Comparison of ENCODE assay signal across 8 cellular contexts in the genomic region with DNA sequence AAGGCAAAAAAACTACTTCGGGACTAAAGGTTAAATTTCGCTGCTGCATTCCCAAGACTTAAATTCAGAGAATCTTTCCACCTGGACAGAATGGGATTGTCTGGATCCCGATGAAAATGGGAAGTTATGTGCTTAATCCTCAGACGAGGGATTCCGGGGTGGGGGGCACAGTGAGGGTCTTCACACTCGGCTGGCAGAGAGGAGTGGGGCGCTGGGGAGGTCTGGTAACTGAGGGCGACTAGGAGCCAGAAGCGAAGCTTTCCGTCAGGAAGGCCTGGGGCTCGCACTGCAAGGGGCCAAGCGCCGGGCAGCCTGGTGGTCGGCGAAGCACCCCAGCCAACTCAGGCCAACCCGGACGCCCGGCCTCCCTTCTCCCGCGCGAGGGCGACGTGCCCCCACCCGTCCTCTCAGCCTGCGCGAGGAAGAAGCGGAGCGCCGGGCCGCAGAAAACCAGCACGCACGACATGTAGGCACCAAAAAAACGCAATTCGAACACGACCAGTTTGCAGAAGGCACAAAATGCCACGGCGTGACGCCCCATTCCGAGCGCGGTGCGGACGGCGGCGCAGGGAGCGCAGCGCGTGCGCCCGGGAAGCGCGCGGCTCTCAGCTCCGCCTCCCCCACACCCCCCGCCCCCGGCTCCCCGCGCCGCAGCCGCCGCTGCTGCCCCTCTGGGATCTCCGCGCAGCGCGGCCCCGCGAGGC.
DNase-seq lines count a peak whose midpoint lies in the region; ATAC-seq and TF ChIP-seq lines count a peak whose summit lies in the region.

No MANE protein-coding gene starts in this region.

- ATAC-seq in GM21737 (IDR thresholded peaks at IDR 0.05; ENCODE audit: unreplicated experiment), result peak; percentile 64
- peak in 1 of 2 donors; percentile 77 for ATAC-seq in activated T-cell treated with anti-CD3 and anti-CD28 coated beads, Interleukin-2, amount 50 U/mL, for 4 hours
- no peak for ATAC-seq in gastroesophageal sphincter

- H3K36me3 Mint-ChIP-seq in IgD-negative memory B cell, result no peaks in the 10 kb centered on the region
- H3K36me3 Mint-ChIP-seq in activated T-cell treated with anti-CD3 and anti-CD28 coated beads, Interleukin-2, amount 50 U/mL, for 4 hours (ENCODE audit: insufficient read depth), result peaks cover 9% of the 10 kb centered on the region

- DNase-seq in activated CD8-positive, alpha-beta memory T cell treated with anti-CD3 and anti-CD28 coated beads for 24 hours, result peak; percentile 89
- no peak for DNase-seq in activated CD8-positive, alpha-beta memory T cell treated with anti-CD3 and anti-CD28 coated beads, Interleukin-2, amount 50 U/mL, for 4 hours
- DNase-seq in activated T-cell treated with anti-CD3 and anti-CD28 coated beads, Interleukin-2, amount 50 U/mL, for 4 hours, result no peak
- peak; percentile 90 for DNase-seq in osteoblast (ENCODE audit: insufficient read length, low spot score, missing footprints)
- DNase-seq in central memory CD4-positive, alpha-beta T cell, result no peak

- H3K79me2 ChIP-seq in osteoblast (ENCODE audit: insufficient read depth, low read length), result peaks cover 47% of the 10 kb centered on the region

- H3K36me3 ChIP-seq in gastroesophageal sphincter, result no peaks in the 10 kb centered on the region
- H3K36me3 ChIP-seq in osteoblast (ENCODE audit: insufficient read depth, low read length), result no peaks in the 10 kb centered on the region

- peak in 1 of 4 experiments; percentile 57 for TF ChIP-seq CTCF in gastroesophageal sphincter (IDR thresholded peaks at IDR 0.05)
- TF ChIP-seq CTCF in osteoblast (IDR thresholded peaks at IDR 0.05; ENCODE audit: extremely low read depth, low read depth, low read length), result peak; percentile 26

- no peaks in the 10 kb centered on the region for H3K27me3 Mint-ChIP-seq in IgD-negative memory B cell
- H3K27me3 Mint-ChIP-seq in activated T-cell treated with anti-CD3 and anti-CD28 coated beads, Interleukin-2, amount 50 U/mL, for 4 hours (ENCODE audit: low read depth), result no peaks in the 10 kb centered on the region

- WGBS in gastroesophageal sphincter (ENCODE audit: low coverage in 1 of 2), 2 donors, result 0 to 1% methylated on average over 3 to 8 of the region's 67 CpGs

- H3K4me2 ChIP-seq in osteoblast (ENCODE audit: insufficient read depth, low read length), result peak overlapping the region; percentile 96

- peaks cover 5 to 24% (median 17%) of the 10 kb centered on the region in 3 donors for H3K4me1 Mint-ChIP-seq in IgD-negative memory B cell
- peaks cover 38% of the 10 kb centered on the region for H3K4me1 Mint-ChIP-seq in activated T-cell treated with anti-CD3 and anti-CD28 coated beads, Interleukin-2, amount 50 U/mL, for 4 hours (ENCODE audit: low read depth)

- H3K27ac Mint-ChIP-seq in IgD-negative memory B cell, result peak overlapping the region; percentile 28 to 77 (median 76)

- H3K4me3 ChIP-seq in gastroesophageal sphincter (peak overlapping the region; percentile 61 to 68), osteoblast (ENCODE audit: insufficient read depth, low read length) (peak overlapping the region; percentile 91)

- peak overlapping the region; percentile 85 for H2AFZ ChIP-seq in osteoblast (ENCODE audit: low read length)

- no peak for TF ChIP-seq EP300 in gastroesophageal sphincter (IDR thresholded peaks at IDR 0.05)

- peak overlapping the region; percentile 89 to 94 (median 90) for H3K4me3 Mint-ChIP-seq in IgD-negative memory B cell
- H3K4me3 Mint-ChIP-seq in activated T-cell treated with anti-CD3 and anti-CD28 coated beads, Interleukin-2, amount 50 U/mL, for 4 hours, result peak overlapping the region; percentile 92

- TF ChIP-seq POLR2A in gastroesophageal sphincter (IDR thresholded peaks at IDR 0.05), result no peak

- H3K4me1 ChIP-seq in gastroesophageal sphincter, result peaks cover 0 to 16% (median 8%) of the 10 kb centered on the region in 3 donors
- peaks cover 9% of the 10 kb centered on the region for H3K4me1 ChIP-seq in osteoblast (ENCODE audit: insufficient read depth, low read length)

- H3K27ac ChIP-seq in gastroesophageal sphincter, result peak overlapping the region; percentile 11 to 94 (median 82)
- H3K27ac ChIP-seq in osteoblast (ENCODE audit: low read depth, low read length), result peak overlapping the region; percentile 85

- H3K9me3 Mint-ChIP-seq in IgD-negative memory B cell, result no peaks in the 10 kb centered on the region
- H3K9me3 Mint-ChIP-seq in activated T-cell treated with anti-CD3 and anti-CD28 coated beads, Interleukin-2, amount 50 U/mL, for 4 hours, result no peaks in the 10 kb centered on the region

- H4K20me1 ChIP-seq in osteoblast (ENCODE audit: insufficient read depth, low read length), result no peaks in the 10 kb centered on the region

- H3K27me3 ChIP-seq in gastroesophageal sphincter (no peaks in the 10 kb centered on the region), osteoblast (ENCODE audit: insufficient read depth, low read length) (no peaks in the 10 kb centered on the region)

- H3K9me3 ChIP-seq in gastroesophageal sphincter (no peaks in the 10 kb centered on the region), osteoblast (ENCODE audit: low read depth, low read length) (no peaks in the 10 kb centered on the region)

Comparison
In these comparisons a context has a peak if more than half of its experiments do, and no peak if none do; other contexts are left out.
1. DNase-seq: peak in activated CD8-positive, alpha-beta memory T cell treated with anti-CD3 and anti-CD28 coated beads for 24 hours (single experiment) and osteoblast (single experiment); none in activated CD8-positive, alpha-beta memory T cell treated with anti-CD3 and anti-CD28 coated beads, Interleukin-2, amount 50 U/mL, for 4 hours (single experiment), activated T-cell treated with anti-CD3 and anti-CD28 coated beads, Interleukin-2, amount 50 U/mL, for 4 hours (single experiment) and central memory CD4-positive, alpha-beta T cell (single experiment).